In genomic region chr19:47336761-47337718, GRCh38 we compare ENCODE assay signal across 9 cellular contexts. TPM values are rescaled to one million over a fixed set of nuclear protein-coding genes. Genes with fewer than 3 reads are reported as not detected.
DNase-seq lines count a peak whose midpoint lies in the region; ATAC-seq and TF ChIP-seq lines count a peak whose summit lies in the region.
"Not testable (repeated sequence)": the region's sequence is repeated elsewhere in the genome, so short reads cannot be mapped to it uniquely, and the experiment has no call there.
"Had no signal": no experiment of that assay in that cellular context is flagged by ENCODE, and none has a peak within 500 bp of the region (broad histone marks: within the 10 kb centered on the region; RNA-seq: fewer than 3 reads in every experiment).

No MANE protein-coding gene starts in this region.

- BruUV-seq in A673 (replicated peaks; lab: Mats Ljungman, UMichigan), result not testable (repeated sequence)

- H3K4me1 ChIP-seq in A673 (ENCODE audit: insufficient read depth, low read length, poor library complexity, severe bottlenecking); Peyer's patch; right lobe of liver: not testable (repeated sequence)

- not testable (repeated sequence) for H3K27me3 ChIP-seq in A673 (replicated peaks; ENCODE audit: insufficient read depth, low read depth, low read length, poor library complexity); Peyer's patch; right lobe of liver

- H3K27ac ChIP-seq in A673 (ENCODE audit: low read depth, low read length, poor library complexity, severe bottlenecking); Peyer's patch: not testable (repeated sequence)
- H3K27ac ChIP-seq in right lobe of liver, result peak overlapping the region; percentile 37 to 50 (median 44)

- CTCF ChIA-PET in A673 (lab: Charles Lee), result not testable (repeated sequence)
- CTCF ChIA-PET in activated CD8-positive, alpha-beta T cell treated with anti-CD3 and anti-CD28 coated beads, Interleukin-2, amount 10 ng/mL, durations not matched to agents 7 days and 5 days (lab: Charles Lee), result interaction anchor here (1.5 kb wide), 1 partner anchor 12 kb away, joined by 12 read pairs; the partner anchor contains the start of gene DHX34

- not testable (repeated sequence) for H3K36me3 ChIP-seq in A673 (ENCODE audit: insufficient read depth, low read length, poor library complexity, severe bottlenecking); Peyer's patch; right lobe of liver

- ATAC-seq in activated CD8-positive, alpha-beta T cell treated with anti-CD3 and anti-CD28 coated beads, Interleukin-2, amount 10 ng/mL, durations not matched to agents 7 days and 5 days, result peak; percentile 15
- peak; percentile 75 for ATAC-seq in effector memory CD8-positive, alpha-beta T cell (replicated peaks)
- ATAC-seq in right lobe of liver, result peak; percentile 65 to 90 (median 84)
- ATAC-seq in stimulated activated memory B cell treated with anti-CD40 and anti-IgM and Interleukin-4, amounts not matched to agents 10 μg/mL and 1 μg/mL and 100 μg/mL, for 72 hours, result peak; percentile 60

- H3K27me3 Mint-ChIP-seq in activated CD8-positive, alpha-beta T cell treated with anti-CD3 and anti-CD28 coated beads, Interleukin-2, amount 10 ng/mL, durations not matched to agents 7 days and 5 days (ENCODE audit: low read depth), result not testable (repeated sequence)
- H3K27me3 Mint-ChIP-seq in effector memory CD8-positive, alpha-beta T cell, result peaks cover 6 to 10% of the 10 kb centered on the region in 2 donors
- H3K27me3 Mint-ChIP-seq in stimulated activated memory B cell treated with anti-CD40 and anti-IgM and Interleukin-4, amounts not matched to agents 10 μg/mL and 1 μg/mL and 100 μg/mL, for 72 hours, result peaks cover 29% of the 10 kb centered on the region

- intact Hi-C loops in A673 (cut with micrococcal nuclease; ENCODE audit: unreplicated experiment); right lobe of liver (cut with DNase I): not testable (repeated sequence)

- POLR2A ChIA-PET in A673 (lab: Charles Lee; ENCODE audit: low non-redundant PET), result not testable (repeated sequence)
- POLR2A ChIA-PET in activated CD8-positive, alpha-beta T cell treated with anti-CD3 and anti-CD28 coated beads, Interleukin-2, amount 10 ng/mL, durations not matched to agents 7 days and 5 days (lab: Charles Lee), result interaction anchor here (0.5 kb wide), 1 partner anchor 12 kb away, joined by 3 read pairs; the partner anchor contains the start of gene DHX34

- DNase-seq in A673 (ENCODE audit: low spot score), result peak; percentile 15
- DNase-seq in GDM1 (lab: John Stamatoyannopoulos, UW), result peak; percentile 10
- DNase-seq in NCI-H1417 (lab: John Stamatoyannopoulos, UW), result peak in 2 of 3 experiments; percentile 29 to 55
- peak in 2 of 3 donors; percentile 38 to 72 for DNase-seq in Peyer's patch
- peak; percentile 50 for DNase-seq in activated CD8-positive, alpha-beta T cell treated with anti-CD3 and anti-CD28 coated beads, Interleukin-2, amount 10 ng/mL, durations not matched to agents 7 days and 5 days
- DNase-seq in effector memory CD8-positive, alpha-beta T cell, result not testable (repeated sequence)
- peak; percentile 64 to 78 (median 76) for DNase-seq in right lobe of liver

- H3K4me3 ChIP-seq in A673 (ENCODE audit: low read depth, low read length, poor library complexity, severe bottlenecking); Peyer's patch: not testable (repeated sequence)
- peak overlapping the region in 2 of 3 donors; percentile 24 to 32 for H3K4me3 ChIP-seq in right lobe of liver

- 53% methylated on average over 9 of the region's 18 CpGs for WGBS in right lobe of liver (ENCODE audit: insufficient coverage, low coverage, low lambda C conversion rate, missing lambda C conversion rate)

- H3K4me1 Mint-ChIP-seq in activated CD8-positive, alpha-beta T cell treated with anti-CD3 and anti-CD28 coated beads, Interleukin-2, amount 10 ng/mL, durations not matched to agents 7 days and 5 days (ENCODE audit: low read depth), result not testable (repeated sequence)
- H3K4me1 Mint-ChIP-seq in effector memory CD8-positive, alpha-beta T cell (ENCODE audit: low read depth in 2 of 2), result peaks cover 9 to 12% of the 10 kb centered on the region in 2 donors
- peaks cover 13% of the 10 kb centered on the region for H3K4me1 Mint-ChIP-seq in stimulated activated memory B cell treated with anti-CD40 and anti-IgM and Interleukin-4, amounts not matched to agents 10 μg/mL and 1 μg/mL and 100 μg/mL, for 72 hours

- H3K9me3 Mint-ChIP-seq in activated CD8-positive, alpha-beta T cell treated with anti-CD3 and anti-CD28 coated beads, Interleukin-2, amount 10 ng/mL, durations not matched to agents 7 days and 5 days (ENCODE audit: insufficient read depth); effector memory CD8-positive, alpha-beta T cell; stimulated activated memory B cell treated with anti-CD40 and anti-IgM and Interleukin-4, amounts not matched to agents 10 μg/mL and 1 μg/mL and 100 μg/mL, for 72 hours: not testable (repeated sequence)

- not testable (repeated sequence) for TF ChIP-seq CTCF in A673 (conservative IDR thresholded peaks at IDR 0.05; ENCODE audit: low read depth, low read length); Peyer's patch (IDR thresholded peaks at IDR 0.05); right lobe of liver (IDR thresholded peaks at IDR 0.05)

- H3K36me3 Mint-ChIP-seq in activated CD8-positive, alpha-beta T cell treated with anti-CD3 and anti-CD28 coated beads, Interleukin-2, amount 10 ng/mL, durations not matched to agents 7 days and 5 days (ENCODE audit: low read depth); effector memory CD8-positive, alpha-beta T cell (ENCODE audit: insufficient read depth); stimulated activated memory B cell treated with anti-CD40 and anti-IgM and Interleukin-4, amounts not matched to agents 10 μg/mL and 1 μg/mL and 100 μg/mL, for 72 hours: not testable (repeated sequence)

- TF ChIP-seq POLR2A in Peyer's patch (IDR thresholded peaks at IDR 0.05); right lobe of liver (IDR thresholded peaks at IDR 0.05): not testable (repeated sequence)

- H3K9me3 ChIP-seq in A673 (ENCODE audit: low read depth, low read length, poor library complexity, severe bottlenecking); Peyer's patch; right lobe of liver: not testable (repeated sequence)

- peak overlapping the region; percentile 64 for H3K27ac Mint-ChIP-seq in activated CD8-positive, alpha-beta T cell treated with anti-CD3 and anti-CD28 coated beads, Interleukin-2, amount 10 ng/mL, durations not matched to agents 7 days and 5 days
- H3K27ac Mint-ChIP-seq in effector memory CD8-positive, alpha-beta T cell, result peak overlapping the region; percentile 86 to 94
- H3K27ac Mint-ChIP-seq in stimulated activated memory B cell treated with anti-CD40 and anti-IgM and Interleukin-4, amounts not matched to agents 10 μg/mL and 1 μg/mL and 100 μg/mL, for 72 hours, result peak overlapping the region; percentile 31

- H3K4me3 Mint-ChIP-seq in activated CD8-positive, alpha-beta T cell treated with anti-CD3 and anti-CD28 coated beads, Interleukin-2, amount 10 ng/mL, durations not matched to agents 7 days and 5 days; stimulated activated memory B cell treated with anti-CD40 and anti-IgM and Interleukin-4, amounts not matched to agents 10 μg/mL and 1 μg/mL and 100 μg/mL, for 72 hours: not testable (repeated sequence)
- H3K4me3 Mint-ChIP-seq in effector memory CD8-positive, alpha-beta T cell, result peak overlapping the region; percentile 53 to 75

RNA-seq across cellular contexts. Expression of gene C5AR2, which starts 5.1 kb away (rescaled TPM):
- 0.04 TPM in 1 of 2 replicates, not detected in the other for total RNA-seq in A673 (2021)
- 1 to 10 TPM in 2 of 4 donors, under 1 TPM in 1, not detected in 1; 0.95 to 1.6 (median 1.4) TPM for total RNA-seq in Peyer's patch
- under 1 TPM; 0.05 to 0.21 TPM for total RNA-seq in activated CD8-positive, alpha-beta T cell treated with anti-CD3 and anti-CD28 coated beads, Interleukin-2, amount 10 ng/mL, durations not matched to agents 7 days and 5 days
- 1 to 10 TPM; 1.1 to 6.6 (median 3.7) TPM for total RNA-seq in right lobe of liver
- total RNA-seq: endodermal cell had no signal

RNA-seq across cellular contexts. Expression of gene DHX34, which starts 12.1 kb away (rescaled TPM):
- total RNA-seq in A673 (2021) (24.5 and 29.6 TPM in 2 replicates), Peyer's patch (10 to 100 TPM; 13.1 to 51.2 (median 30.0) TPM), right lobe of liver (10 to 100 TPM in 1 of 6 experiments, 1 to 10 TPM in 5; 5.2 to 11.9 (median 8.7) TPM)
- total RNA-seq in activated CD8-positive, alpha-beta T cell treated with anti-CD3 and anti-CD28 coated beads, Interleukin-2, amount 10 ng/mL, durations not matched to agents 7 days and 5 days, result 10 to 100 TPM; 12.6 to 13.1 TPM

RNA-seq across cellular contexts. Expression of gene C5AR1, which starts 27.4 kb away (rescaled TPM):
- total RNA-seq in A673 (2021) (0.92 and 1.2 TPM in 2 replicates), Peyer's patch (1 to 10 TPM in 2 of 4 donors, under 1 TPM in 1, not detected in 1; 0.70 to 5.0 (median 2.2) TPM), right lobe of liver (10 to 100 TPM in 1 of 6 experiments, 1 to 10 TPM in 5; 3.3 to 19.8 (median 5.9) TPM)
- total RNA-seq in activated CD8-positive, alpha-beta T cell treated with anti-CD3 and anti-CD28 coated beads, Interleukin-2, amount 10 ng/mL, durations not matched to agents 7 days and 5 days, result 1 to 10 TPM; 1.0 to 1.8 TPM

Comparison
In these comparisons a context has a peak if more than half of its experiments do, and no peak if none do; other contexts are left out.
1. ATAC-seq: peak in every context shown above with its lines; median percentile 84 in right lobe of liver; 75 in effector memory CD8-positive, alpha-beta T cell; 60 in stimulated activated memory B cell treated with anti-CD40 and anti-IgM and Interleukin-4, amounts not matched to agents 10 μg/mL and 1 μg/mL and 100 μg/mL, for 72 hours; 15 in activated CD8-positive, alpha-beta T cell treated with anti-CD3 and anti-CD28 coated beads, Interleukin-2, amount 10 ng/mL, durations not matched to agents 7 days and 5 days.
2. H3K27ac Mint-ChIP-seq: peak in every context shown above with its lines; median percentile 90 in effector memory CD8-positive, alpha-beta T cell; 64 in activated CD8-positive, alpha-beta T cell treated with anti-CD3 and anti-CD28 coated beads, Interleukin-2, amount 10 ng/mL, durations not matched to agents 7 days and 5 days; 31 in stimulated activated memory B cell treated with anti-CD40 and anti-IgM and Interleukin-4, amounts not matched to agents 10 μg/mL and 1 μg/mL and 100 μg/mL, for 72 hours.